23 cellular contexts compared by ENCODE assay signal in genomic region chr6:161546632-161547031, GRCh38.
"Had no signal": no experiment of that assay in that cellular context is flagged by ENCODE, and none has a peak within 500 bp of the region (broad histone marks: within the 10 kb centered on the region; RNA-seq: fewer than 3 reads in every experiment).

No MANE protein-coding gene starts in this region.

- H3K4me1 Mint-ChIP-seq: naive thymus-derived CD4-positive, alpha-beta T cell had no signal

- H3K27ac Mint-ChIP-seq: mesothelial cell of epicardium; naive thymus-derived CD4-positive, alpha-beta T cell; natural killer cell treated with Interleukin-12 subunit alpha and Interleukin-12 subunit beta and Interleukin-15 and Interleukin-18, amount 100 ng/mL, for 72 hours; progenitor cell of endocrine pancreas; stimulated activated effector memory CD8-positive, alpha-beta T cell treated with anti-CD3 and anti-CD28 coated beads, Interleukin-12 subunit alpha, Interleukin-12 subunit beta, amount 100 ng/mL, for 72 hours; stimulated activated naive CD8-positive, alpha-beta T cell treated with anti-CD3 and anti-CD28 coated beads, Interleukin-15, amount 100 ng/mL, for 72 hours; type B pancreatic cell had no signal

- H3K4me3 Mint-ChIP-seq: mesothelial cell of epicardium; naive thymus-derived CD4-positive, alpha-beta T cell; natural killer cell treated with Interleukin-12 subunit alpha and Interleukin-12 subunit beta and Interleukin-15 and Interleukin-18, amount 100 ng/mL, for 72 hours; stimulated activated effector memory CD8-positive, alpha-beta T cell treated with anti-CD3 and anti-CD28 coated beads, Interleukin-12 subunit alpha, Interleukin-12 subunit beta, amount 100 ng/mL, for 72 hours; stimulated activated naive CD8-positive, alpha-beta T cell treated with anti-CD3 and anti-CD28 coated beads, Interleukin-15, amount 100 ng/mL, for 72 hours; type B pancreatic cell had no signal

- H3K27me3 ChIP-seq: ovary, tibial nerve, uterus had no signal

- H3K4me1 ChIP-seq: uterus had no signal

- H3K27ac ChIP-seq: left ventricle myocardium inferior, ovary, skin epidermis, tibial nerve, uterus had no signal

- H3K9me3 ChIP-seq: left ventricle myocardium inferior, ovary, tibial nerve, uterus had no signal

- H3K27me3 Mint-ChIP-seq: naive thymus-derived CD4-positive, alpha-beta T cell; progenitor cell of endocrine pancreas; stimulated activated naive CD8-positive, alpha-beta T cell treated with anti-CD3 and anti-CD28 coated beads, Interleukin-15, amount 100 ng/mL, for 72 hours; type B pancreatic cell had no signal

- DNase-seq: islet precursor cell; left ventricle myocardium inferior; mesendoderm; naive thymus-derived CD4-positive, alpha-beta T cell; ovary; right cardiac atrium; stimulated activated CD4-positive, alpha-beta T cell treated with anti-CD3 and anti-CD28 coated beads, Interleukin-12 subunit alpha, Interleukin-12 subunit beta, amount 100 ng/mL, for 4 hours; stimulated activated CD4-positive, alpha-beta T cell treated with anti-CD3 and anti-CD28 coated beads, Interleukin-15, amount 100 ng/mL, for 24 hours; stimulated activated CD4-positive, alpha-beta T cell treated with anti-CD3 and anti-CD28 coated beads, Interleukin-2, amount 100 ng/mL, for 24 hours; stimulated activated CD4-positive, alpha-beta T cell treated with anti-CD3 and anti-CD28 coated beads, Interleukin-4, amount 100 ng/mL, for 1 hour; stimulated activated naive CD4-positive, alpha-beta T cell treated with Interleukin-2 at 50 U/mL for 16 hours; stimulated activated naive CD8-positive, alpha-beta T cell treated with anti-CD3 and anti-CD28 coated beads, Interleukin-15, amount 100 ng/mL, for 72 hours; substantia nigra; uterus had no signal

- H3K9me3 Mint-ChIP-seq: natural killer cell treated with Interleukin-12 subunit alpha and Interleukin-12 subunit beta and Interleukin-15 and Interleukin-18, amount 100 ng/mL, for 72 hours; stimulated activated effector memory CD8-positive, alpha-beta T cell treated with anti-CD3 and anti-CD28 coated beads, Interleukin-12 subunit alpha, Interleukin-12 subunit beta, amount 100 ng/mL, for 72 hours had no signal

- ATAC-seq: naive thymus-derived CD4-positive, alpha-beta T cell; natural killer cell treated with Interleukin-12 subunit alpha and Interleukin-12 subunit beta and Interleukin-15 and Interleukin-18, amount 100 ng/mL, for 72 hours; right cardiac atrium; sciatic nerve; stimulated activated effector memory CD8-positive, alpha-beta T cell treated with anti-CD3 and anti-CD28 coated beads, Interleukin-12 subunit alpha, Interleukin-12 subunit beta, amount 100 ng/mL, for 72 hours; stimulated activated naive CD8-positive, alpha-beta T cell treated with anti-CD3 and anti-CD28 coated beads, Interleukin-15, amount 100 ng/mL, for 72 hours had no signal

- H3K36me3 ChIP-seq: left ventricle myocardium inferior, ovary, uterus had no signal

- H3K36me3 Mint-ChIP-seq: mesothelial cell of epicardium; natural killer cell treated with Interleukin-12 subunit alpha and Interleukin-12 subunit beta and Interleukin-15 and Interleukin-18, amount 100 ng/mL, for 72 hours; stimulated activated effector memory CD8-positive, alpha-beta T cell treated with anti-CD3 and anti-CD28 coated beads, Interleukin-12 subunit alpha, Interleukin-12 subunit beta, amount 100 ng/mL, for 72 hours; type B pancreatic cell had no signal

- H3K4me3 ChIP-seq: left ventricle myocardium inferior, lung, ovary, skin epidermis, tibial nerve, uterus had no signal
